Comparison of ENCODE assay signal across 1 cellular context in genomic region chr7:36667007-36667406, GRCh38.
TF ChIP-seq lines count a peak whose summit lies in the region.

No MANE protein-coding gene starts in this region.

TF ChIP-seq in HepG2, 621 proteins besides CTCF, POLR2A, EP300 and RAD21 (continued from another document):
- TF ChIP-seq, protein P1, sequence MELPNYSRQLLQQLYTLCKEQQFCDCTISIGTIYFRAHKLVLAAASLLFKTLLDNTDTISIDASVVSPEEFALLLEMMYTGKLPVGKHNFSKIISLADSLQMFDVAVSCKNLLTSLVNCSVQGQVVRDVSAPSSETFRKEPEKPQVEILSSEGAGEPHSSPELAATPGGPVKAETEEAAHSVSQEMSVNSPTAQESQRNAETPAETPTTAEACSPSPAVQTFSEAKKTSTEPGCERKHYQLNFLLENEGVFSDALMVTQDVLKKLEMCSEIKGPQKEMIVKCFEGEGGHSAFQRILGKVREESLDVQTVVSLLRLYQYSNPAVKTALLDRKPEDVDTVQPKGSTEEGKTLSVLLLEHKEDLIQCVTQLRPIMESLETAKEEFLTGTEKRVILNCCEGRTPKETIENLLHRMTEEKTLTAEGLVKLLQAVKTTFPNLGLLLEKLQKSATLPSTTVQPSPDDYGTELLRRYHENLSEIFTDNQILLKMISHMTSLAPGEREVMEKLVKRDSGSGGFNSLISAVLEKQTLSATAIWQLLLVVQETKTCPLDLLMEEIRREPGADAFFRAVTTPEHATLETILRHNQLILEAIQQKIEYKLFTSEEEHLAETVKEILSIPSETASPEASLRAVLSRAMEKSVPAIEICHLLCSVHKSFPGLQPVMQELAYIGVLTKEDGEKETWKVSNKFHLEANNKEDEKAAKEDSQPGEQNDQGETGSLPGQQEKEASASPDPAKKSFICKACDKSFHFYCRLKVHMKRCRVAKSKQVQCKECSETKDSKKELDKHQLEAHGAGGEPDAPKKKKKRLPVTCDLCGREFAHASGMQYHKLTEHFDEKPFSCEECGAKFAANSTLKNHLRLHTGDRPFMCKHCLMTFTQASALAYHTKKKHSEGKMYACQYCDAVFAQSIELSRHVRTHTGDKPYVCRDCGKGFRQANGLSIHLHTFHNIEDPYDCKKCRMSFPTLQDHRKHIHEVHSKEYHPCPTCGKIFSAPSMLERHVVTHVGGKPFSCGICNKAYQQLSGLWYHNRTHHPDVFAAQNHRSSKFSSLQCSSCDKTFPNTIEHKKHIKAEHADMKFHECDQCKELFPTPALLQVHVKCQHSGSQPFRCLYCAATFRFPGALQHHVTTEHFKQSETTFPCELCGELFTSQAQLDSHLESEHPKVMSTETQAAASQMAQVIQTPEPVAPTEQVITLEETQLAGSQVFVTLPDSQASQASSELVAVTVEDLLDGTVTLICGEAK (IDR thresholded peaks at IDR 0.05) = no peak
- TF ChIP-seq, protein P1 (CRISPR knock-in tag; IDR thresholded peaks at IDR 0.05) = no peak
- TF ChIP-seq ZNF225 (CRISPR knock-in tag; IDR thresholded peaks at IDR 0.05) = no peak
- TF ChIP-seq, protein P2, sequence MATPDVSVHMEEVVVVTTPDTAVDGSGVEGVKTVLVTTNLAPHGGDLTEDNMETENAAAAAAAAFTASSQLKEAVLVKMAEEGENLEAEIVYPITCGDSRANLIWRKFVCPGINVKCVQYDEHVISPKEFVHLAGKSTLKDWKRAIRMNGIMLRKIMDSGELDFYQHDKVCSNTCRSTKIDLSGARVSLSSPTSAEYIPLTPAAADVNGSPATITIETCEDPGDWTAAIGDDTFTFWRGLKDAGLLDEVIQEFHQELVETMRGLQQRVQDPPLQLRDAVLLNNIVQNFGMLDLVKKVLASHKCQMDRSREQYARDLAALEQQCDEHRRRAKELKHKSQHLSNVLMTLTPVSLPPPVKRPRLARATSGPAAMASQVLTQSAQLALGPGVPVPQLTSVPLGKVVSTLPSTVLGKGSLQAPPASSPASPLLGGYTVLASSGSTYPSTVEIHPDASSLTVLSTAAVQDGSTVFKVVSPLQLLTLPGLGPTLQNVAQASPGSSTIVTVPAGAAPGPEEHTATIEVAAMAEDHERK (CRISPR knock-in tag; IDR thresholded peaks at IDR 0.05; ENCODE audit: low read depth) = no peak
- no peak for TF ChIP-seq ZBTB46 (CRISPR knock-in tag; IDR thresholded peaks at IDR 0.05; ENCODE audit: borderline replicate concordance)
- no peak for TF ChIP-seq RBAK (CRISPR knock-in tag; IDR thresholded peaks at IDR 0.05)
- no peak for TF ChIP-seq ZNF777 (CRISPR knock-in tag; IDR thresholded peaks at IDR 0.05)
- TF ChIP-seq KDM6A (CRISPR knock-in tag; IDR thresholded peaks at IDR 0.05; ENCODE audit: low read depth) = no peak
TF ChIP-seq in HepG2: peak in this region for 6.
